15 cellular contexts compared by ENCODE assay signal in genomic region chr4:185813133-185813532, GRCh38. TPM values are rescaled to one million over a fixed set of nuclear protein-coding genes. Genes with fewer than 3 reads are reported as not detected.
DNase-seq lines count a peak whose midpoint lies in the region; ATAC-seq and TF ChIP-seq lines count a peak whose summit lies in the region.
"Had no signal": no experiment of that assay in that cellular context is flagged by ENCODE, and none has a peak within 500 bp of the region (broad histone marks: within the 10 kb centered on the region; RNA-seq: fewer than 3 reads in every experiment).

No MANE protein-coding gene starts in this region.

- peak; percentile 23 for DNase-seq in activated CD4-positive, alpha-beta T cell treated with anti-CD3 and anti-CD28 coated beads, Interleukin-2, amount 10 ng/mL, durations not matched to agents 24 days and 14 days
- DNase-seq in activated CD4-positive, alpha-beta T cell treated with anti-CD3 and anti-CD28 coated beads for 36 hours: no peak
- no peak for DNase-seq in WTC11 (ENCODE audit: low spot score)
- DNase-seq in right lobe of liver: peak in 1 of 3 donors; percentile 65
- no peak for DNase-seq in sigmoid colon
- DNase-seq in upper lobe of left lung: no peak
- DNase-seq: 8988T; CD8-positive, alpha-beta memory T cell; NCI-H187 treated with DMSO at 0.1 percent for 48 hours; NCI-H526 treated with DMSO at 0.1 percent for 48 hours; RPMI8226; SIG-M5 had no signal

- CTCF ChIA-PET in activated CD4-positive, alpha-beta T cell treated with anti-CD3 and anti-CD28 coated beads for 36 hours (lab: Charles Lee): no interaction called here
- CTCF ChIA-PET in WTC11 (lab: Charles Lee): no interaction called here

- peaks cover 6% of the 10 kb centered on the region for H3K27me3 Mint-ChIP-seq in activated CD4-positive, alpha-beta T cell treated with anti-CD3 and anti-CD28 coated beads, Interleukin-2, amount 10 ng/mL, durations not matched to agents 24 days and 14 days
- peaks cover 19% of the 10 kb centered on the region for H3K27me3 Mint-ChIP-seq in activated CD4-positive, alpha-beta T cell treated with anti-CD3 and anti-CD28 coated beads for 36 hours
- H3K27me3 Mint-ChIP-seq in WTC11 (ENCODE audit: low read depth): no peaks in the 10 kb centered on the region; the same call in 1 of the 2 replicates

- H3K36me3 Mint-ChIP-seq in activated CD4-positive, alpha-beta T cell treated with anti-CD3 and anti-CD28 coated beads, Interleukin-2, amount 10 ng/mL, durations not matched to agents 24 days and 14 days (ENCODE audit: low read depth): no peaks in the 10 kb centered on the region
- no peaks in the 10 kb centered on the region for H3K36me3 Mint-ChIP-seq in activated CD4-positive, alpha-beta T cell treated with anti-CD3 and anti-CD28 coated beads for 36 hours (ENCODE audit: low read depth)
- H3K36me3 Mint-ChIP-seq in WTC11: no peaks in the 10 kb centered on the region
- H3K36me3 Mint-ChIP-seq: CD8-positive, alpha-beta memory T cell had no signal

- ATAC-seq in activated CD4-positive, alpha-beta T cell treated with anti-CD3 and anti-CD28 coated beads for 36 hours: no peak
- ATAC-seq in WTC11: no peak
- peak; percentile 37 to 54 (median 40) for ATAC-seq in right lobe of liver
- no peak for ATAC-seq in HG02642 (IDR thresholded peaks at IDR 0.05; ENCODE audit: poor library complexity, unreplicated experiment)
- no peak for ATAC-seq in HG02885 (IDR thresholded peaks at IDR 0.05; ENCODE audit: poor library complexity, unreplicated experiment)
- no peak for ATAC-seq in upper lobe of left lung (ENCODE audit: low FRiP score in 2 of 2)

- WGBS in right lobe of liver (ENCODE audit: insufficient coverage, low coverage, low lambda C conversion rate, missing lambda C conversion rate): 32% methylated on average over 4 of the region's 8 CpGs
- 87 to 96% methylated on average over 8 of the region's 8 CpGs for WGBS in sigmoid colon, 2 donors
- WGBS in upper lobe of left lung, 2 donors: 97 to 98% methylated on average over 8 of the region's 8 CpGs

- peak overlapping the region in 2 of 3 donors; percentile 55 to 59 for H3K4me3 ChIP-seq in right lobe of liver
- H3K4me3 ChIP-seq in sigmoid colon: no peak overlapping the region
- no peak overlapping the region for H3K4me3 ChIP-seq in upper lobe of left lung

- TF ChIP-seq CTCF in WTC11 (IDR thresholded peaks at IDR 0.05): no peak
- no peak for TF ChIP-seq CTCF in right lobe of liver (IDR thresholded peaks at IDR 0.05)
- no peak for TF ChIP-seq CTCF in sigmoid colon (IDR thresholded peaks at IDR 0.05)
- TF ChIP-seq CTCF in upper lobe of left lung (IDR thresholded peaks at IDR 0.05): no peak

- intact Hi-C loops in activated CD4-positive, alpha-beta T cell treated with anti-CD3 and anti-CD28 coated beads, Interleukin-2, amount 10 ng/mL, durations not matched to agents 24 days and 14 days (cut with micrococcal nuclease): no loop called here
- intact Hi-C loops in activated CD4-positive, alpha-beta T cell treated with anti-CD3 and anti-CD28 coated beads for 36 hours (cut with DNase I, micrococcal nuclease): no loop called here
- intact Hi-C loops in right lobe of liver (cut with DNase I) (no loop called here), sigmoid colon (cut with DNase I) (loop anchor here (5.0 kb wide), 1 partner anchor 214 kb away; no protein-coding TSS in a partner anchor)

- H3K27ac ChIP-seq in right lobe of liver: peak overlapping the region; percentile 69 to 98 (median 92)
- H3K27ac ChIP-seq in sigmoid colon: peak overlapping the region in 3 of 4 donors; percentile 78 to 87 (median 85)
- H3K27ac ChIP-seq in upper lobe of left lung: no peak overlapping the region
- H3K27ac ChIP-seq: BLaER1 treated with 17β-estradiol and CSF1 and Interleukin-3, amounts not matched to agents 10 nM and 100 nM had no signal

- H3K4me1 ChIP-seq in right lobe of liver (peaks cover 0 to 27% (median 3%) of the 10 kb centered on the region in 4 donors), sigmoid colon (peaks cover 0 to 24% (median 11%) of the 10 kb centered on the region in 4 donors), upper lobe of left lung (no peaks in the 10 kb centered on the region)

- no peaks in the 10 kb centered on the region for H3K4me1 Mint-ChIP-seq in activated CD4-positive, alpha-beta T cell treated with anti-CD3 and anti-CD28 coated beads, Interleukin-2, amount 10 ng/mL, durations not matched to agents 24 days and 14 days
- H3K4me1 Mint-ChIP-seq in activated CD4-positive, alpha-beta T cell treated with anti-CD3 and anti-CD28 coated beads for 36 hours: peaks cover 3% of the 10 kb centered on the region
- H3K4me1 Mint-ChIP-seq in WTC11: peaks cover 53% of the 10 kb centered on the region

- POLR2A ChIA-PET in activated CD4-positive, alpha-beta T cell treated with anti-CD3 and anti-CD28 coated beads for 36 hours (lab: Charles Lee): no interaction called here
- POLR2A ChIA-PET in WTC11 (lab: Charles Lee): no interaction called here

- no peaks in the 10 kb centered on the region for H3K9me3 ChIP-seq in right lobe of liver
- no peaks in the 10 kb centered on the region for H3K9me3 ChIP-seq in sigmoid colon
- H3K9me3 ChIP-seq in upper lobe of left lung: no peaks in the 10 kb centered on the region
- H3K9me3 ChIP-seq: BLaER1 treated with 17β-estradiol and CSF1 and Interleukin-3, amounts not matched to agents 10 nM and 100 nM had no signal

- H3K27ac Mint-ChIP-seq in activated CD4-positive, alpha-beta T cell treated with anti-CD3 and anti-CD28 coated beads, Interleukin-2, amount 10 ng/mL, durations not matched to agents 24 days and 14 days: no peak overlapping the region
- no peak overlapping the region for H3K27ac Mint-ChIP-seq in activated CD4-positive, alpha-beta T cell treated with anti-CD3 and anti-CD28 coated beads for 36 hours
- H3K27ac Mint-ChIP-seq in WTC11: peak overlapping the region; percentile 11; the same call in 1 of the 2 replicates

- H3K36me3 ChIP-seq in right lobe of liver: no peaks in the 10 kb centered on the region
- H3K36me3 ChIP-seq in sigmoid colon: no peaks in the 10 kb centered on the region
- no peaks in the 10 kb centered on the region for H3K36me3 ChIP-seq in upper lobe of left lung
- H3K36me3 ChIP-seq: BLaER1 treated with 17β-estradiol and CSF1 and Interleukin-3, amounts not matched to agents 10 nM and 100 nM had no signal

- no peaks in the 10 kb centered on the region for H3K27me3 ChIP-seq in right lobe of liver
- no peaks in the 10 kb centered on the region for H3K27me3 ChIP-seq in sigmoid colon
- H3K27me3 ChIP-seq in upper lobe of left lung: no peaks in the 10 kb centered on the region

- TF ChIP-seq EP300 in sigmoid colon (IDR thresholded peaks at IDR 0.05) (no peak), upper lobe of left lung (IDR thresholded peaks at IDR 0.05) (no peak)

- H3K4me3 Mint-ChIP-seq in activated CD4-positive, alpha-beta T cell treated with anti-CD3 and anti-CD28 coated beads, Interleukin-2, amount 10 ng/mL, durations not matched to agents 24 days and 14 days: no peak overlapping the region
- no peak overlapping the region for H3K4me3 Mint-ChIP-seq in activated CD4-positive, alpha-beta T cell treated with anti-CD3 and anti-CD28 coated beads for 36 hours
- H3K4me3 Mint-ChIP-seq in WTC11: no peak overlapping the region
- H3K4me3 Mint-ChIP-seq: CD8-positive, alpha-beta memory T cell had no signal

- no peaks in the 10 kb centered on the region for H3K9me3 Mint-ChIP-seq in activated CD4-positive, alpha-beta T cell treated with anti-CD3 and anti-CD28 coated beads, Interleukin-2, amount 10 ng/mL, durations not matched to agents 24 days and 14 days
- H3K9me3 Mint-ChIP-seq in activated CD4-positive, alpha-beta T cell treated with anti-CD3 and anti-CD28 coated beads for 36 hours (ENCODE audit: low read depth): no peaks in the 10 kb centered on the region
- H3K9me3 Mint-ChIP-seq in WTC11: no peaks in the 10 kb centered on the region

- TF ChIP-seq POLR2A in right lobe of liver (IDR thresholded peaks at IDR 0.05): peak; percentile 73
- TF ChIP-seq POLR2A in sigmoid colon (IDR thresholded peaks at IDR 0.05): no peak
- TF ChIP-seq POLR2A in upper lobe of left lung (IDR thresholded peaks at IDR 0.05): no peak

TF ChIP-seq in WTC11, 78 proteins besides CTCF, POLR2A, EP300 and RAD21 (continues in another document):
- TF ChIP-seq EMX1 (CRISPR knock-in tag; IDR thresholded peaks at IDR 0.05) (no peak), GRHL2 (CRISPR knock-in tag; IDR thresholded peaks at IDR 0.05; ENCODE audit: insufficient replicate concordance, severe bottlenecking) (no peak), ZNF671 (CRISPR knock-in tag; IDR thresholded peaks at IDR 0.05) (no peak), NR3C1 (CRISPR knock-in tag; conservative IDR thresholded peaks at IDR 0.05; ENCODE audit: low read depth) (no peak), ZNF219 (CRISPR knock-in tag; IDR thresholded peaks at IDR 0.05; ENCODE audit: borderline replicate concordance) (no peak), NFATC4 (CRISPR knock-in tag; IDR thresholded peaks at IDR 0.05) (no peak)
- TF ChIP-seq, protein P1, sequence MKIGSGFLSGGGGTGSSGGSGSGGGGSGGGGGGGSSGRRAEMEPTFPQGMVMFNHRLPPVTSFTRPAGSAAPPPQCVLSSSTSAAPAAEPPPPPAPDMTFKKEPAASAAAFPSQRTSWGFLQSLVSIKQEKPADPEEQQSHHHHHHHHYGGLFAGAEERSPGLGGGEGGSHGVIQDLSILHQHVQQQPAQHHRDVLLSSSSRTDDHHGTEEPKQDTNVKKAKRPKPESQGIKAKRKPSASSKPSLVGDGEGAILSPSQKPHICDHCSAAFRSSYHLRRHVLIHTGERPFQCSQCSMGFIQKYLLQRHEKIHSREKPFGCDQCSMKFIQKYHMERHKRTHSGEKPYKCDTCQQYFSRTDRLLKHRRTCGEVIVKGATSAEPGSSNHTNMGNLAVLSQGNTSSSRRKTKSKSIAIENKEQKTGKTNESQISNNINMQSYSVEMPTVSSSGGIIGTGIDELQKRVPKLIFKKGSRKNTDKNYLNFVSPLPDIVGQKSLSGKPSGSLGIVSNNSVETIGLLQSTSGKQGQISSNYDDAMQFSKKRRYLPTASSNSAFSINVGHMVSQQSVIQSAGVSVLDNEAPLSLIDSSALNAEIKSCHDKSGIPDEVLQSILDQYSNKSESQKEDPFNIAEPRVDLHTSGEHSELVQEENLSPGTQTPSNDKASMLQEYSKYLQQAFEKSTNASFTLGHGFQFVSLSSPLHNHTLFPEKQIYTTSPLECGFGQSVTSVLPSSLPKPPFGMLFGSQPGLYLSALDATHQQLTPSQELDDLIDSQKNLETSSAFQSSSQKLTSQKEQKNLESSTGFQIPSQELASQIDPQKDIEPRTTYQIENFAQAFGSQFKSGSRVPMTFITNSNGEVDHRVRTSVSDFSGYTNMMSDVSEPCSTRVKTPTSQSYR (CRISPR knock-in tag; IDR thresholded peaks at IDR 0.05): no peak

RNA-seq across cellular contexts. Expression of gene SORBS2, which starts 1.1 kb away (rescaled TPM):
- total RNA-seq in activated CD4-positive, alpha-beta T cell treated with anti-CD3 and anti-CD28 coated beads, Interleukin-2, amount 10 ng/mL, durations not matched to agents 24 days and 14 days: not detected in 2 replicates
- not detected for total RNA-seq in activated CD4-positive, alpha-beta T cell treated with anti-CD3 and anti-CD28 coated beads for 36 hours
- 29.5 to 44.5 TPM (median 31.4 TPM) in 3 replicates for total RNA-seq in WTC11 (2021)
- 100 to 1,000 TPM in 4 of 6 experiments, 10 to 100 TPM in 2; 60.8 to 144 (median 107) TPM for total RNA-seq in right lobe of liver
- total RNA-seq in sigmoid colon: 1,000 to 10,000 TPM in 1 of 4 donors, 100 to 1,000 TPM in 3; 849 to 1,032 (median 869) TPM
- polyA plus RNA-seq in sigmoid colon: 10 to 100 TPM in 2 of 3 donors, 1 to 10 TPM in 1; 7.9 to 26.9 (median 15.6) TPM
- total RNA-seq in upper lobe of left lung: 10 to 100 TPM; 35.4 to 83.2 (median 58.1) TPM
- total RNA-seq: CD8-positive, alpha-beta memory T cell had no signal
- polyA plus RNA-seq: CD8-positive, alpha-beta memory T cell had no signal

Comparison
In these comparisons a context has a peak if more than half of its experiments do, and no peak if none do; other contexts are left out.
1. ATAC-seq: peak in right lobe of liver (4 of 4); none in activated CD4-positive, alpha-beta T cell treated with anti-CD3 and anti-CD28 coated beads for 36 hours (single experiment), WTC11 (single experiment), HG02642 (single experiment), HG02885 (single experiment) and upper lobe of left lung (0 of 2).
2. H3K27ac ChIP-seq: peak in right lobe of liver (3 of 3) and sigmoid colon (3 of 4); none in upper lobe of left lung (0 of 4).
3. H3K4me3 ChIP-seq: peak in right lobe of liver (2 of 3); none in sigmoid colon (0 of 4) and upper lobe of left lung (0 of 4).
4. RNA of gene SORBS2, which starts 1.1 kb away (total RNA-seq): 849 to 1,032 TPM in sigmoid colon, 60.8 to 144 TPM in right lobe of liver, 35.4 to 83.2 TPM in upper lobe of left lung and 29.5 to 44.5 TPM in WTC11; not detected in activated CD4-positive, alpha-beta T cell treated with anti-CD3 and anti-CD28 coated beads for 36 hours and not detected in activated CD4-positive, alpha-beta T cell treated with anti-CD3 and anti-CD28 coated beads, Interleukin-2, amount 10 ng/mL, durations not matched to agents 24 days and 14 days; every median in the first group is over 10 times any median in the second.